ENCODE assay signal across 1 cellular context in genomic region chr2:20089715-20090464, GRCh38.
TF ChIP-seq lines count a peak whose summit lies in the region.

No MANE protein-coding gene starts in this region.

TF ChIP-seq in HepG2, 621 proteins besides CTCF, POLR2A, EP300 and RAD21:
- TF ChIP-seq CENPT (CRISPR knock-in tag; IDR thresholded peaks at IDR 0.05; ENCODE audit: low read depth): no peak
- TF ChIP-seq ZBTB33 (CRISPR knock-in tag; IDR thresholded peaks at IDR 0.05): 0 out of 2 replicates have a peak, but pooled peaks have one; percentile 8
